ENCODE assay signal across 1 cellular context in genomic region chr11:124074554-124074953, GRCh38.
TF ChIP-seq lines count a peak whose summit lies in the region.

No MANE protein-coding gene starts in this region.

TF ChIP-seq in K562, 482 proteins besides CTCF, POLR2A, EP300 and RAD21:
- TF ChIP-seq, protein P1, sequence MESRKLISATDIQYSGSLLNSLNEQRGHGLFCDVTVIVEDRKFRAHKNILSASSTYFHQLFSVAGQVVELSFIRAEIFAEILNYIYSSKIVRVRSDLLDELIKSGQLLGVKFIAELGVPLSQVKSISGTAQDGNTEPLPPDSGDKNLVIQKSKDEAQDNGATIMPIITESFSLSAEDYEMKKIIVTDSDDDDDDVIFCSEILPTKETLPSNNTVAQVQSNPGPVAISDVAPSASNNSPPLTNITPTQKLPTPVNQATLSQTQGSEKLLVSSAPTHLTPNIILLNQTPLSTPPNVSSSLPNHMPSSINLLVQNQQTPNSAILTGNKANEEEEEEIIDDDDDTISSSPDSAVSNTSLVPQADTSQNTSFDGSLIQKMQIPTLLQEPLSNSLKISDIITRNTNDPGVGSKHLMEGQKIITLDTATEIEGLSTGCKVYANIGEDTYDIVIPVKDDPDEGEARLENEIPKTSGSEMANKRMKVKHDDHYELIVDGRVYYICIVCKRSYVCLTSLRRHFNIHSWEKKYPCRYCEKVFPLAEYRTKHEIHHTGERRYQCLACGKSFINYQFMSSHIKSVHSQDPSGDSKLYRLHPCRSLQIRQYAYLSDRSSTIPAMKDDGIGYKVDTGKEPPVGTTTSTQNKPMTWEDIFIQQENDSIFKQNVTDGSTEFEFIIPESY (CRISPR knock-in tag; IDR thresholded peaks at IDR 0.05) = 0 out of 2 replicates have a peak, but pooled peaks have one; percentile 18
- TF ChIP-seq TAL1 (IDR thresholded peaks at IDR 0.05) = no peak
